Comparison of ENCODE assay signal across 7 cellular contexts in genomic region chr4:8782135-8782534, GRCh38.
"Had no signal": no experiment of that assay in that cellular context is flagged by ENCODE, and none has a peak within 500 bp of the region (broad histone marks: within the 10 kb centered on the region; RNA-seq: fewer than 3 reads in every experiment).

No MANE protein-coding gene starts in this region.

- DNase-seq: GM23248, GOT3, H9, HCEC 1CT, IMR-90, KG1 had no signal

- ATAC-seq: K562 had no signal

- H2AFZ ChIP-seq: GM23248 had no signal

- H3K9ac ChIP-seq: GM23248 had no signal

- H3K4me3 ChIP-seq: GM23248, K562 had no signal

- H3K27ac ChIP-seq: GM23248 had no signal
